In genomic region chr5:134371834-134372340, GRCh38 we compare ENCODE assay signal across 8 cellular contexts. TPM values are rescaled to one million over a fixed set of nuclear protein-coding genes. Genes with fewer than 3 reads are reported as not detected.
DNase-seq lines count a peak whose midpoint lies in the region; ATAC-seq, FAIRE-seq and TF ChIP-seq lines count a peak whose summit lies in the region.

No MANE protein-coding gene starts in this region.

- H2AFZ ChIP-seq in K562 (ENCODE audit: low read depth, low read length), result peak overlapping the region; percentile 86

- H3K9ac ChIP-seq in K562 (ENCODE audit: insufficient read depth in 1 of 2, low read depth in 2 of 2, low read length in 2 of 2) (peak overlapping the region; percentile 98 to 99), rectal smooth muscle tissue (ENCODE audit: low read length) (peak overlapping the region; percentile 100)

- H3K4me3 ChIP-seq in K562 (peak overlapping the region; percentile 81), rectal smooth muscle tissue (ENCODE audit: low read length) (peak overlapping the region; percentile 99)

- POLR2A ChIA-PET in K562 (lab: Yijun Ruan, JAX), result interaction anchor here (0.6 to 5.2 kb wide), 15 partner anchors 10 to 1179 kb away, joined by 3 to 36 read pairs (median 4); partner anchors contain the start of gene CDKN2AIPNL

- TF ChIP-seq RAD21 in K562 (CRISPR knock-in tag; conservative IDR thresholded peaks at IDR 0.05 in 1 of 2, IDR thresholded peaks at IDR 0.05 in 1 of 2), result no peak

- WGBS in K562 (ENCODE audit: insufficient coverage, low coverage, missing lambda C conversion rate), result under 1% methylated on average over 28 of the region's 29 CpGs

- H3K4me1 Mint-ChIP-seq in T-helper 17 cell, result peaks cover 37% of the 10 kb centered on the region

- CTCF ChIA-PET in K562 (lab: Yijun Ruan, JAX; ENCODE audit: low intra/inter-chr PET ratio), result no interaction called here

- ATAC-seq in T-helper 17 cell (no peak), K562 (peak; percentile 78), GM19023 (IDR thresholded peaks at IDR 0.05; ENCODE audit: unreplicated experiment) (no peak), HG03469 (IDR thresholded peaks at IDR 0.05; ENCODE audit: unreplicated experiment) (no peak)

- no peak for TF ChIP-seq EP300 in K562 (IDR thresholded peaks at IDR 0.05; ENCODE audit: low read length)

- H3K27me3 ChIP-seq in K562 (ENCODE audit: control insufficient read depth in 2 of 2, insufficient read depth in 2 of 2, low read length in 2 of 2) (no peaks in the 10 kb centered on the region), rectal smooth muscle tissue (ENCODE audit: control insufficient read depth, insufficient read depth, low read length) (no peaks in the 10 kb centered on the region)

- FAIRE-seq in HTR-8/SVneo (lab: Jason Lieb, UNC), result no peak
- FAIRE-seq in K562 (lab: Jason Lieb, UNC), result peak; percentile 54

- 0 out of 6 replicates have a peak, but pooled peaks of 1 of the 3 experiments have one; percentile 1 for TF ChIP-seq CTCF in K562 (IDR thresholded peaks at IDR 0.05 in 2 of 3, conservative IDR thresholded peaks at IDR 0.05 in 1 of 3; ENCODE audit: insufficient read depth in 2 of 3, low read depth in 1 of 3, low read length in 3 of 3)

- no peaks in the 10 kb centered on the region for H3K27me3 Mint-ChIP-seq in T-helper 17 cell

- intact Hi-C loops in K562 (cut with micrococcal nuclease), result loop anchor here (2.0 to 5.0 kb wide), 3 partner anchors 65 to 195 kb away; partner anchors contain the start of gene SKP1

- H3K36me3 ChIP-seq in K562 (ENCODE audit: control insufficient read depth, insufficient read depth, low read length) (peaks cover 21% of the 10 kb centered on the region; the same call in 2 of the 3 replicates), rectal smooth muscle tissue (ENCODE audit: control insufficient read depth, insufficient read depth, low read length) (no peaks in the 10 kb centered on the region)

- peak overlapping the region; percentile 94 for H3K4me3 Mint-ChIP-seq in T-helper 17 cell

- no peaks in the 10 kb centered on the region for H3K9me1 ChIP-seq in K562 (ENCODE audit: control insufficient read depth, insufficient read depth, low read length)

- peaks cover 12% of the 10 kb centered on the region for H4K20me1 ChIP-seq in K562 (replicated peaks; ENCODE audit: control insufficient read depth, insufficient read depth, low read length)

- in situ Hi-C loops in K562 (cut with MboI), result no loop called here

- no peaks in the 10 kb centered on the region for H3K9me3 ChIP-seq in T-helper 17 cell (ENCODE audit: control insufficient read depth, low read length, poor library complexity, severe bottlenecking)
- H3K9me3 ChIP-seq in K562 (replicated peaks; ENCODE audit: control insufficient read depth, insufficient read depth, low read depth, low read length), result peaks cover 5% of the 10 kb centered on the region

- peaks cover 59% of the 10 kb centered on the region for H3K79me2 ChIP-seq in K562 (ENCODE audit: control insufficient read depth, insufficient read depth, low read length)

- no peak for TF ChIP-seq POLR2A in K562 (conservative IDR thresholded peaks at IDR 0.05)

- H3K27ac ChIP-seq in K562 (ENCODE audit: extremely low read depth, low read depth, low read length) (peak overlapping the region; percentile 99), rectal smooth muscle tissue (ENCODE audit: low read depth, low read length) (peak overlapping the region; percentile 98)

- H3K4me1 ChIP-seq in K562 (replicated peaks in 1 of 2; ENCODE audit: control insufficient read depth in 2 of 2, insufficient read depth in 2 of 2, low read length in 2 of 2) (peaks cover 5 to 9% of the 10 kb centered on the region in 2 experiments; a peak in 3 of 5 replicates), rectal smooth muscle tissue (ENCODE audit: control insufficient read depth, insufficient read depth, low read length) (peaks cover 4% of the 10 kb centered on the region)

- no TSS peak for BruUV-seq in K562 (replicated peaks; lab: Mats Ljungman, UMichigan)

- H3K4me2 ChIP-seq in K562 (ENCODE audit: insufficient read depth, low read length), result peak overlapping the region; percentile 86

- DNase-seq in ELR (ENCODE audit: low read depth) (peak; percentile 72), HTR-8/SVneo (ENCODE audit: insufficient read length, low spot score) (peak; percentile 41), T-helper 17 cell (peak; percentile 15 to 31 (median 15)), K562 (ENCODE audit: extremely low read depth in 1 of 4, low spot score in 3 of 4) (peak; percentile 58 to 76 (median 61)), iPS DF 4.7 (ENCODE audit: extremely low read depth, low spot score) (peak; percentile 30)

- H3K27ac Mint-ChIP-seq in T-helper 17 cell, result peak overlapping the region; percentile 98

- H3K36me3 Mint-ChIP-seq in T-helper 17 cell (ENCODE audit: low read depth), result peaks cover 5% of the 10 kb centered on the region

RNA-seq across cellular contexts. Expression of gene UBE2B, which starts 0.5 kb away (rescaled TPM):
- total RNA-seq in T-helper 17 cell (100 to 1,000 TPM; 124 to 125 TPM), K562 (2014; rRNA removed) (8.4 and 13.1 TPM in 2 replicates), K562 (2014; rRNA removed; fragmentation: Illumina TruSeq; extraction: Trizol) (61.8 and 72.4 TPM in 2 replicates), K562 (2015; rRNA removed; fragmentation: Illumina TruSeq; extraction: Trizol) (37.8 and 40.0 TPM in 2 replicates), K562 (2021) (73.1 and 75.5 TPM in 2 replicates)
- total RNA-seq in K562 (2011; cell fraction: chromatin; rRNA removed; ENCODE audit: low replicate concordance), result 39.2 and 116 TPM in 2 replicates
- 17.2 and 18.7 TPM in 2 replicates for total RNA-seq in K562 (2011; cell fraction: nucleolus; rRNA removed)
- total RNA-seq in K562 (2011; cell fraction: nucleoplasm; rRNA removed), result 47.7 and 64.6 TPM in 2 replicates
- polyA plus RNA-seq in K562 (2011; rRNA removed) (64.1 and 83.2 TPM in 2 replicates), K562 (2014; fragmentation: Illumina TruSeq; extraction: Trizol) (71.6 and 88.9 TPM in 2 replicates), K562 (2014; fragmentation: Nextera tagmentation; extraction: Ambion mirVana) (100 to 1,000 TPM; 165 to 198 TPM), K562 (2014; rRNA removed) (38.0 and 54.7 TPM in 2 replicates)
- 13.4 and 26.8 TPM in 2 replicates for polyA plus RNA-seq in K562 (2011; cell fraction: cytosol; rRNA removed)
- 16.4 and 23.7 TPM in 2 replicates for polyA plus RNA-seq in K562 (2011; cell fraction: nucleus; rRNA removed)
- 77.7 and 90.1 TPM in 2 replicates for polyA plus RNA-seq in K562 (2012)
- polyA minus RNA-seq in K562 (2011; rRNA and poly(A)+ RNA removed), result 23.5 and 30.8 TPM in 2 replicates
- 32.7 and 42.6 TPM in 2 replicates for polyA minus RNA-seq in K562 (2011; cell fraction: cytosol; rRNA and poly(A)+ RNA removed)
- 12.8 and 16.6 TPM in 2 replicates for polyA minus RNA-seq in K562 (2011; cell fraction: nucleus; rRNA and poly(A)+ RNA removed)

RNA-seq across cellular contexts. Expression of gene CDKL3, which starts 4.9 kb away (rescaled TPM):
- total RNA-seq in T-helper 17 cell, result under 1 TPM in 1 of 2 donors, not detected in 1; 0.25 TPM
- total RNA-seq in K562 (2011; cell fraction: chromatin; rRNA removed; ENCODE audit: low replicate concordance), result 0.19 TPM in 1 of 2 replicates, not detected in the other
- total RNA-seq in K562 (2011; cell fraction: nucleolus; rRNA removed), result not detected in 2 replicates
- total RNA-seq in K562 (2011; cell fraction: nucleoplasm; rRNA removed), result 0.66 and 0.92 TPM in 2 replicates
- total RNA-seq in K562 (2014; rRNA removed), result 0.23 and 0.65 TPM in 2 replicates
- total RNA-seq in K562 (2014; rRNA removed; fragmentation: Illumina TruSeq; extraction: Trizol), result 1.5 and 1.8 TPM in 2 replicates
- total RNA-seq in K562 (2015; rRNA removed; fragmentation: Illumina TruSeq; extraction: Trizol), result 0.51 and 1.1 TPM in 2 replicates
- 1.1 and 1.8 TPM in 2 replicates for total RNA-seq in K562 (2021)
- 3.1 and 5.0 TPM in 2 replicates for polyA plus RNA-seq in K562 (2011; rRNA removed)
- 0.57 and 1.8 TPM in 2 replicates for polyA plus RNA-seq in K562 (2011; cell fraction: cytosol; rRNA removed)
- 2.6 and 4.1 TPM in 2 replicates for polyA plus RNA-seq in K562 (2011; cell fraction: nucleus; rRNA removed)
- polyA plus RNA-seq in K562 (2012), result 1.5 and 1.7 TPM in 2 replicates
- 1.5 and 2.4 TPM in 2 replicates for polyA plus RNA-seq in K562 (2014; fragmentation: Illumina TruSeq; extraction: Trizol)
- polyA plus RNA-seq in K562 (2014; fragmentation: Nextera tagmentation; extraction: Ambion mirVana), result 1 to 10 TPM; 3.3 to 3.9 TPM
- polyA plus RNA-seq in K562 (2014; rRNA removed), result 1.2 and 1.7 TPM in 2 replicates
- 0.49 and 0.96 TPM in 2 replicates for polyA minus RNA-seq in K562 (2011; rRNA and poly(A)+ RNA removed)
- not detected in 2 replicates for polyA minus RNA-seq in K562 (2011; cell fraction: cytosol; rRNA and poly(A)+ RNA removed)
- polyA minus RNA-seq in K562 (2011; cell fraction: nucleus; rRNA and poly(A)+ RNA removed), result 0.33 TPM in 1 of 2 replicates, not detected in the other

RNA-seq across cellular contexts. Expression of gene CDKN2AIPNL, which starts 39.8 kb away (rescaled TPM):
- 10 to 100 TPM; 16.6 to 17.5 TPM for total RNA-seq in T-helper 17 cell
- 12.4 and 12.8 TPM in 2 replicates for total RNA-seq in K562 (2011; cell fraction: chromatin; rRNA removed; ENCODE audit: low replicate concordance)
- 12.2 and 14.0 TPM in 2 replicates for total RNA-seq in K562 (2011; cell fraction: nucleolus; rRNA removed)
- total RNA-seq in K562 (2011; cell fraction: nucleoplasm; rRNA removed), result 21.9 and 23.2 TPM in 2 replicates
- 46.4 and 90.0 TPM in 2 replicates for total RNA-seq in K562 (2014; rRNA removed)
- total RNA-seq in K562 (2014; rRNA removed; fragmentation: Illumina TruSeq; extraction: Trizol), result 40.7 and 45.5 TPM in 2 replicates
- 41.8 and 43.1 TPM in 2 replicates for total RNA-seq in K562 (2015; rRNA removed; fragmentation: Illumina TruSeq; extraction: Trizol)
- 40.0 and 42.1 TPM in 2 replicates for total RNA-seq in K562 (2021)
- 29.6 and 44.3 TPM in 2 replicates for polyA plus RNA-seq in K562 (2011; rRNA removed)
- polyA plus RNA-seq in K562 (2011; cell fraction: cytosol; rRNA removed), result 22.1 and 37.0 TPM in 2 replicates
- 10.8 and 15.7 TPM in 2 replicates for polyA plus RNA-seq in K562 (2011; cell fraction: nucleus; rRNA removed)
- polyA plus RNA-seq in K562 (2012), result 33.3 and 57.5 TPM in 2 replicates
- polyA plus RNA-seq in K562 (2014; fragmentation: Illumina TruSeq; extraction: Trizol), result 39.2 and 42.2 TPM in 2 replicates
- 10 to 100 TPM; 19.9 to 30.7 TPM for polyA plus RNA-seq in K562 (2014; fragmentation: Nextera tagmentation; extraction: Ambion mirVana)
- 46.9 and 55.4 TPM in 2 replicates for polyA plus RNA-seq in K562 (2014; rRNA removed)
- 15.6 and 16.0 TPM in 2 replicates for polyA minus RNA-seq in K562 (2011; rRNA and poly(A)+ RNA removed)
- 12.5 and 12.6 TPM in 2 replicates for polyA minus RNA-seq in K562 (2011; cell fraction: cytosol; rRNA and poly(A)+ RNA removed)
- polyA minus RNA-seq in K562 (2011; cell fraction: nucleus; rRNA and poly(A)+ RNA removed), result 5.3 and 10.7 TPM in 2 replicates

Comparison
In these comparisons a context has a peak if more than half of its experiments do, and no peak if none do; other contexts are left out.
1. DNase-seq: peak in every context shown above with its lines; median percentile 72 in ELR; 61 in K562; 41 in HTR-8/SVneo; 30 in iPS DF 4.7; 15 in T-helper 17 cell.